In the genomic region with DNA sequence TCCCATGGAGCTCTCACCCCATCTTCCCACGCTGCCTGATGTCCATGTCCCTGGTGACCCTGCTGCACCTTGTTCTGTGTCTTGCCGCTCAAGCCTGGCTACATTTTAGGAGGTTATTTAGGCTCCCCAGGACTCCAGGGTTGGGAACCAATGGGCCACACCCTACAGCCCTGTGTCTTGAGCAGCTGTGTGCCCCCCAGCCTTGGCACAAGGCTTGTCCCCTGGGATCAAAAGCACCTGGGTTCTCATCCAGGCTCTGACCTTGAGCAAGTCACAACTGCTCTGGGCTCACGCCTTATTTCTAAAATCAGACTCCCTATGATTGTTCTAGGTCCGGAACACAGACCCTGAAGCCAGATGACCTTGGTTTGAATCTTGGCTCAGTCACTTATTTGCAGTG, we compare ENCODE assay signal across 1 cellular context.
TF ChIP-seq lines count a peak whose summit lies in the region.

No MANE protein-coding gene starts in this region.

TF ChIP-seq in H1, 55 proteins besides CTCF, POLR2A, EP300 and RAD21:
- TF ChIP-seq SAP30 (IDR thresholded peaks at IDR 0.05; ENCODE audit: insufficient read depth, insufficient replicate concordance, low read length) (no peak), CBX5 (IDR thresholded peaks at IDR 0.05; ENCODE audit: low read depth, low read length) (no peak), RNF2 (IDR thresholded peaks at IDR 0.05; ENCODE audit: borderline replicate concordance, low read depth, low read length, missing control alignments, poor library complexity, severe bottlenecking) (no peak), SRF (IDR thresholded peaks at IDR 0.05; ENCODE audit: low read depth, low read length) (no peak), SIN3A (conservative IDR thresholded peaks at IDR 0.05 in 1 of 2, IDR thresholded peaks at IDR 0.05 in 1 of 2; ENCODE audit: low read depth in 1 of 2, low read length in 2 of 2) (no peak), TCF12 (IDR thresholded peaks at IDR 0.05; ENCODE audit: low read depth, low read length) (no peak)
